In the genomic region with DNA sequence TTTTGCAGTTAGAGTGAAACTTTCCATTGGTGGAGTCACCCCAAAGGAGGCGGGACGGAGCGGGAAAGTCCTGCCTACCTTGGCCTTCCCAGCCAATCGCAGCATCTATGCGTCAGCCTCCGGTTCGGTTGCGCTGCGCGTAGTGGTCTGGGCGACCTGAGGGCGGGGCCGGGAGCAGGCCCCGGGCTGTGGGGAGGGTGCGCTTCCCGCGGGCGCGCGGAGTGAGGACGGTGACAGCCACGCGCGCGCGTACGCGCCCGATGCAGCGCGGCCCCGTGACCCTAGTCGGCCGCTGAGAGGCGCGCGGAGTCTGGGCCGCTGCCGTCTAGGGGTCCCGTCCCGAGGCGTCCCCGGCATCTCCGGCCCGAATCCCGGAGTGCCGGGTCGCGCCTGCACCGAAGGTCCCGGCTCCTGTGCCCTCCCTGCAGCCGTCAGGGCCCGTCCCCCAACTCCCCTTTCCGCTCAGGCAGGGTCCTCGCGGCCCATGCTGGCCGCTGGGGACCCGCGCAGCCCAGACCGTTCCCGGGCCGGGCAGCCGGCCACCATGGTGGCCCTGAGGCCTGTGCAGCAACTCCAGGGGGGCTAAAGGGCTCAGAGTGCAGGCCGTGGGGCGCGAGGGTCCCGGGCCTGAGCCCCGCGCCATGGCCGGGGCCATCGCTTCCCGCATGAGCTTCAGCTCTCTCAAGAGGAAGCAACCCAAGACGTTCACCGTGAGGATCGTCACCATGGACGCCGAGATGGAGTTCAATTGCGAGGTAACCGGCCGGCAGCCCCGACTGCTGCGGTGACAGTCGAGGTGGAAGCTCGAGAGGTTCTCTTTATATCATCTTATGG, we compare ENCODE assay signal across 8 cellular contexts. TPM values are rescaled to one million over a fixed set of nuclear protein-coding genes. Genes with fewer than 3 reads are reported as not detected.
DNase-seq lines count a peak whose midpoint lies in the region; ATAC-seq and TF ChIP-seq lines count a peak whose summit lies in the region.

Gene NF2 (plus strand): TSS at position 276 of the 834 bp plus-strand sequence. CDS start 366 bp downstream, at position 642.

- CTCF ChIA-PET in GM10248 (lab: Yijun Ruan, JAX) = interaction anchor here (1.0 to 4.1 kb wide), 8 partner anchors 9 to 1609 kb away, joined by 3 to 45 read pairs (median 7); partner anchors contain the start of gene LIMK2

- peak within 1 kb of the TSS; percentile 92 for H3K27ac Mint-ChIP-seq in activated naive CD4-positive, alpha-beta T cell treated with anti-CD3 and anti-CD28 coated beads, Interleukin-2, amount 50 U/mL, for 24 hours

- TF ChIP-seq CTCF in GM10248 (IDR thresholded peaks at IDR 0.05; ENCODE audit: control extremely low read depth, extremely low read depth, low read depth, missing control alignments) = peak; percentile 25
- TF ChIP-seq CTCF in suprapubic skin (IDR thresholded peaks at IDR 0.05) = no peak

- no peaks in the 10 kb centered on the region for H3K9me3 Mint-ChIP-seq in activated naive CD4-positive, alpha-beta T cell treated with anti-CD3 and anti-CD28 coated beads, Interleukin-2, amount 50 U/mL, for 24 hours

- POLR2A ChIA-PET in GM10248 (lab: Yijun Ruan, JAX) = no interaction called here

- peak within 1 kb of the TSS; percentile 97 for H3K4me3 Mint-ChIP-seq in activated naive CD4-positive, alpha-beta T cell treated with anti-CD3 and anti-CD28 coated beads, Interleukin-2, amount 50 U/mL, for 24 hours

- no peaks in the 10 kb centered on the region for H3K36me3 ChIP-seq in suprapubic skin

- TF ChIP-seq POLR2A in suprapubic skin (IDR thresholded peaks at IDR 0.05) = peak in 1 of 2 donors; percentile 51

- peaks cover 36% of the 10 kb centered on the region for H3K4me1 Mint-ChIP-seq in activated naive CD4-positive, alpha-beta T cell treated with anti-CD3 and anti-CD28 coated beads, Interleukin-2, amount 50 U/mL, for 24 hours

- H3K4me3 ChIP-seq in suprapubic skin = peak within 1 kb of the TSS; percentile 74

- no peaks in the 10 kb centered on the region for H3K27me3 ChIP-seq in suprapubic skin

- ATAC-seq in HG02588 (IDR thresholded peaks at IDR 0.05; ENCODE audit: unreplicated experiment) (peak; percentile 95), SK-N-SH treated with all-trans-retinoic acid at 6 μM for 48 hours (peak; percentile 98)

- H3K27ac ChIP-seq in suprapubic skin = peak within 1 kb of the TSS; percentile 88

- 1% methylated on average over 19 of the region's 84 CpGs for WGBS in suprapubic skin

- H3K4me1 ChIP-seq in suprapubic skin = peaks cover 19% of the 10 kb centered on the region

- H3K36me3 Mint-ChIP-seq in activated naive CD4-positive, alpha-beta T cell treated with anti-CD3 and anti-CD28 coated beads, Interleukin-2, amount 50 U/mL, for 24 hours = peaks cover 4% of the 10 kb centered on the region

- DNase-seq in GM10248 (ENCODE audit: extremely low spot score) (peak; percentile 99), NCI-H1048 (lab: John Stamatoyannopoulos, UW) (peak; percentile 98), germinal center (ENCODE audit: low spot score) (peak; percentile 99), nucleus accumbens (lab: John Stamatoyannopoulos, UW) (peak; percentile 83 to 100 (median 99)), suprapubic skin (ENCODE audit: low spot score in 2 of 2) (peak; percentile 99)

- H3K27me3 Mint-ChIP-seq in activated naive CD4-positive, alpha-beta T cell treated with anti-CD3 and anti-CD28 coated beads, Interleukin-2, amount 50 U/mL, for 24 hours = no peaks in the 10 kb centered on the region

- TF ChIP-seq EP300 in suprapubic skin (IDR thresholded peaks at IDR 0.05) = no peak

- no peaks in the 10 kb centered on the region for H3K9me3 ChIP-seq in suprapubic skin

TF ChIP-seq in SK-N-SH treated with all-trans-retinoic acid at 6 μM for 48 hours, 23 proteins besides CTCF, POLR2A, EP300 and RAD21:
- no peak for TF ChIP-seq ZC3H10 (CRISPR knock-in tag; IDR thresholded peaks at IDR 0.05)
- TF ChIP-seq TCF4 (CRISPR knock-in tag; IDR thresholded peaks at IDR 0.05; ENCODE audit: borderline replicate concordance) = no peak
- 0 out of 2 replicates have a peak, but pooled peaks have one; percentile 30 for TF ChIP-seq ZFP3 (CRISPR knock-in tag; IDR thresholded peaks at IDR 0.05)
- TF ChIP-seq SNAI2 (CRISPR knock-in tag; IDR thresholded peaks at IDR 0.05) = peak; percentile 64; the same call in 1 of the 2 replicates
TF ChIP-seq in SK-N-SH treated with all-trans-retinoic acid at 6 μM for 48 hours: peak in this region for 2.

RNA-seq across cellular contexts. Expression of gene NF2, which starts in this region (rescaled TPM):
- 10 to 100 TPM; 32.4 to 36.8 (median 34.4) TPM for total RNA-seq in suprapubic skin

Comparison
In these comparisons a context has a peak if more than half of its experiments do, and no peak if none do; other contexts are left out.
1. Peak in every context shown above with its lines: DNase-seq, ATAC-seq, H3K4me3 ChIP-seq and H3K27ac ChIP-seq.